Comparison of ENCODE assay signal across 18 cellular contexts in the genomic region with DNA sequence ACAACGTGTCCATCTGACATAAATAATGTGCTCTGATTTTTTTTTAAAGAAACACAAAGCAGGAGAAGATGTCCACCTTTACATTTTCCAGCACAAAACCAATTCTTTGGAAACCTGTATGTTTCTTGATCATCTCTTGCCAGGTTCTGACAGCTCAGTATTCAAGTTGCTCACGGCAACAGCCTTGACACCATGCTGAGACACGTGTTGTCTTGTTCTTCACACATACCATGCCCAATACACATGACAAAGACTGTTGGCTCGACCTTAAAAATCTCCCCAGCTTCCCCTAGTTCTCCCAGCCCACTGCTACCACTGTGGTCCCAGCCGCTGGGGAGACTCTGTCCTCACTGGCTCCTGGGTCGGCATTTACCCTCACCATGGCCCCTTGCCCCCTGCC.
"Had no signal": no experiment of that assay in that cellular context is flagged by ENCODE, and none has a peak within 500 bp of the region (broad histone marks: within the 10 kb centered on the region; RNA-seq: fewer than 3 reads in every experiment).

No MANE protein-coding gene starts in this region.

- H3K27ac ChIP-seq: coronary artery, esophagus muscularis mucosa, lower lobe of right lung, sigmoid colon, upper lobe of right lung had no signal

- H3K9me3 Mint-ChIP-seq: activated CD4-positive, alpha-beta T cell treated with anti-CD3 and anti-CD28 coated beads, Interleukin-2, amount 10 ng/mL, durations not matched to agents 7 days and 5 days; activated naive CD4-positive, alpha-beta T cell treated with anti-CD3 and anti-CD28 coated beads, Interleukin-2, amount 10 ng/mL, durations not matched to agents 7 days and 5 days; activated T-cell treated with anti-CD3 and anti-CD28 coated beads, Interleukin-2, amount 50 U/mL, for 4 hours; natural killer cell; stimulated activated effector memory CD8-positive, alpha-beta T cell treated with anti-CD3 and anti-CD28 coated beads, Interleukin-12 subunit alpha, Interleukin-12 subunit beta, amount 100 ng/mL, for 72 hours; T-helper 1 cell treated with Interleukin-12 subunit alpha and Interleukin-12 subunit beta and Interleukin-4 antibody, amounts not matched to agents 30 μg/mL and 1 μg/mL, for 36 hours had no signal

- DNase-seq: activated CD4-positive, alpha-beta T cell treated with anti-CD3 and anti-CD28 coated beads, Interleukin-2, amount 10 ng/mL, durations not matched to agents 7 days and 5 days; activated CD8-positive, alpha-beta memory T cell treated with anti-CD3 and anti-CD28 coated beads, Interleukin-2, amount 50 U/mL, for 4 hours; activated effector memory CD4-positive, alpha-beta T cell treated with Interleukin-2 at 50 U/mL for 16 hours; activated naive CD4-positive, alpha-beta T cell treated with anti-CD3 and anti-CD28 coated beads, Interleukin-2, amount 10 ng/mL, durations not matched to agents 7 days and 5 days; activated T-cell treated with anti-CD3 and anti-CD28 coated beads, Interleukin-2, amount 50 U/mL, for 4 hours; aorta; islet precursor cell; lower lobe of right lung; natural killer cell; nucleus accumbens; sigmoid colon; stimulated activated CD4-positive, alpha-beta T cell treated with anti-CD3 and anti-CD28 coated beads, Interleukin-4, amount 100 ng/mL, for 24 hours; upper lobe of right lung had no signal

- H3K27me3 Mint-ChIP-seq: activated CD4-positive, alpha-beta T cell treated with anti-CD3 and anti-CD28 coated beads, Interleukin-2, amount 10 ng/mL, durations not matched to agents 7 days and 5 days had no signal

- H3K36me3 ChIP-seq: esophagus muscularis mucosa, lower lobe of right lung, sigmoid colon, upper lobe of right lung had no signal

- H3K4me1 ChIP-seq: lower lobe of right lung, sigmoid colon, upper lobe of right lung had no signal

- H3K27ac Mint-ChIP-seq: activated CD4-positive, alpha-beta T cell treated with anti-CD3 and anti-CD28 coated beads, Interleukin-2, amount 10 ng/mL, durations not matched to agents 7 days and 5 days; activated naive CD4-positive, alpha-beta T cell treated with anti-CD3 and anti-CD28 coated beads, Interleukin-2, amount 10 ng/mL, durations not matched to agents 7 days and 5 days; natural killer cell; stimulated activated effector memory CD8-positive, alpha-beta T cell treated with anti-CD3 and anti-CD28 coated beads, Interleukin-12 subunit alpha, Interleukin-12 subunit beta, amount 100 ng/mL, for 72 hours; T-helper 1 cell treated with Interleukin-12 subunit alpha and Interleukin-12 subunit beta and Interleukin-4 antibody, amounts not matched to agents 30 μg/mL and 1 μg/mL, for 36 hours had no signal

- H3K27me3 ChIP-seq: esophagus muscularis mucosa, sigmoid colon, upper lobe of right lung had no signal

- H3K9me3 ChIP-seq: esophagus muscularis mucosa, lower lobe of right lung, sigmoid colon, upper lobe of right lung had no signal

- H3K4me3 ChIP-seq: coronary artery, esophagus muscularis mucosa, lower lobe of right lung, sigmoid colon, upper lobe of right lung had no signal

- ATAC-seq: activated CD4-positive, CD25-positive, alpha-beta regulatory T cell treated with anti-CD3 and anti-CD28 coated beads, Interleukin-2, amount 50 U/mL, for 24 hours; activated T-cell treated with anti-CD3 and anti-CD28 coated beads, Interleukin-2, amount 50 U/mL, for 4 hours; lower lobe of right lung; natural killer cell; stimulated activated effector memory CD8-positive, alpha-beta T cell treated with anti-CD3 and anti-CD28 coated beads, Interleukin-12 subunit alpha, Interleukin-12 subunit beta, amount 100 ng/mL, for 72 hours; upper lobe of right lung had no signal

- H3K4me3 Mint-ChIP-seq: activated CD4-positive, alpha-beta T cell treated with anti-CD3 and anti-CD28 coated beads, Interleukin-2, amount 10 ng/mL, durations not matched to agents 7 days and 5 days; activated naive CD4-positive, alpha-beta T cell treated with anti-CD3 and anti-CD28 coated beads, Interleukin-2, amount 10 ng/mL, durations not matched to agents 7 days and 5 days; activated T-cell treated with anti-CD3 and anti-CD28 coated beads, Interleukin-2, amount 50 U/mL, for 4 hours; natural killer cell; stimulated activated effector memory CD8-positive, alpha-beta T cell treated with anti-CD3 and anti-CD28 coated beads, Interleukin-12 subunit alpha, Interleukin-12 subunit beta, amount 100 ng/mL, for 72 hours; T-helper 1 cell treated with Interleukin-12 subunit alpha and Interleukin-12 subunit beta and Interleukin-4 antibody, amounts not matched to agents 30 μg/mL and 1 μg/mL, for 36 hours had no signal

- H3K4me1 Mint-ChIP-seq: activated CD4-positive, alpha-beta T cell treated with anti-CD3 and anti-CD28 coated beads, Interleukin-2, amount 10 ng/mL, durations not matched to agents 7 days and 5 days; activated naive CD4-positive, alpha-beta T cell treated with anti-CD3 and anti-CD28 coated beads, Interleukin-2, amount 10 ng/mL, durations not matched to agents 7 days and 5 days; natural killer cell; stimulated activated effector memory CD8-positive, alpha-beta T cell treated with anti-CD3 and anti-CD28 coated beads, Interleukin-12 subunit alpha, Interleukin-12 subunit beta, amount 100 ng/mL, for 72 hours had no signal
